ENCODE assay signal across 8 cellular contexts in the genomic region with DNA sequence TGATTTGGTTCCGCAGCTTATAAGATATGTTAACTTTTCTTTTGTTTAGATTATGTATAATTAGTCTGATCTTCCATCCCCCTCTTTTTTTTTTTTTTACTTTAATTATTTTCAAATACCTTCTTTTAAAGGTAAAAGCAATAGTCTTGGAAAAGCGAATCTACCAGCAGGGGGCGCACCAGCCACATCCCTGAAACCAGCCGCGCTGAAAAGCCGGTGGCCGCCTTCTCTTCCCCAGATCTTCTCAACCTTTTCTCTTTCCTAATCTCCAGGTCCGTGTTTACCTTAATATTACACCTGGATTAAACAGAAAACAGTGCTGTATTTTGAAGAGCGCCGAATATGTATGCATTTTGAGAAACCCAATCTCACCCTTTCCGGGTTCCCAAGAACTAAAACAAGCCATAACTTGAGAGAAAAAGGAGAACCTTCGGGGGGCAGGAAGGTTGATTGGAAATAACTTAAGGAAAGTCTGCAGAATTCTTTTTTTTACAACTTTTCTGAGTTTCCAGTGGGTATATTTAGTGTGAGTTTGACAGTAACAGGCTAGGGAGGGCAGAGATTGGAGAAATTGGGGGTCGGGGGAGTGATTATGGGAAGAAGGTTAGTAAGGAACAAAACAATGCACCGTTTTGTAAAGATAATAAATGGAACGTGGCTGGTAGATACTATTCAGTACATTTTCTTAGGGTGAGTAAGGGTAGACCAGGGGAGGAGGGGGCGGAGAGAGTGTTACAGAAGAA. TPM values are rescaled to one million over a fixed set of nuclear protein-coding genes. Genes with fewer than 3 reads are reported as not detected.
DNase-seq lines count a peak whose midpoint lies in the region; ATAC-seq, FAIRE-seq and TF ChIP-seq lines count a peak whose summit lies in the region.

No MANE protein-coding gene starts in this region.

- no peak overlapping the region for H3K27ac ChIP-seq in CD4-positive, CD25-positive, alpha-beta regulatory T cell (ENCODE audit: insufficient read depth, low read length, poor library complexity, severe bottlenecking)
- H3K27ac ChIP-seq in body of pancreas (no peak overlapping the region), kidney (ENCODE audit: low read depth in 2 of 2, low read length in 2 of 2) (no peak overlapping the region)

- peak; percentile 12 to 60 (median 36) for DNase-seq in CD4-positive, CD25-positive, alpha-beta regulatory T cell
- DNase-seq in NCI-H128 (lab: John Stamatoyannopoulos, UW; ENCODE audit: unreplicated experiment) (peak; percentile 34), T-cell (peak in 19 of 34 experiments; percentile 13 to 47 (median 31)), body of pancreas (peak; percentile 69 to 84 (median 76)), kidney (peak; percentile 79)
- peak; percentile 65 for DNase-seq in stimulated activated CD4-positive, alpha-beta T cell treated with anti-CD3 and anti-CD28 coated beads, Interleukin-4, amount 100 ng/mL, for 1 hour

- H3K9ac ChIP-seq in kidney (ENCODE audit: low read length in 2 of 2): no peak overlapping the region

- peaks cover 58% of the 10 kb centered on the region for H3K27me3 ChIP-seq in CD4-positive, CD25-positive, alpha-beta regulatory T cell (ENCODE audit: control insufficient read depth, insufficient read depth, low read length)
- peaks cover 0 to 57% of the 10 kb centered on the region in 2 donors for H3K27me3 ChIP-seq in body of pancreas

- H3K9me3 ChIP-seq in CD4-positive, CD25-positive, alpha-beta regulatory T cell (ENCODE audit: control insufficient read depth in 2 of 2, low read length in 2 of 2): peaks cover 4 to 9% of the 10 kb centered on the region in 2 experiments
- H3K9me3 ChIP-seq in body of pancreas: no peaks in the 10 kb centered on the region
- H3K9me3 ChIP-seq in kidney (ENCODE audit: control insufficient read depth in 1 of 2, low read length in 2 of 2): no peaks in the 10 kb centered on the region

- H3K4me1 ChIP-seq in CD4-positive, CD25-positive, alpha-beta regulatory T cell (ENCODE audit: control insufficient read depth, insufficient read depth, low read length, poor library complexity, severe bottlenecking): peaks cover 27% of the 10 kb centered on the region
- H3K4me1 ChIP-seq in body of pancreas: peaks cover 34% of the 10 kb centered on the region
- H3K4me1 ChIP-seq in kidney (ENCODE audit: control insufficient read depth in 1 of 2, insufficient read depth in 1 of 2, low read depth in 1 of 2, low read length in 2 of 2): peaks cover 0 to 7% of the 10 kb centered on the region in 2 donors

- H3K27ac Mint-ChIP-seq in CD4-positive, CD25-positive, alpha-beta regulatory T cell: peak overlapping the region in 1 of 3 donors; percentile 48
- peak overlapping the region in 1 of 2 donors; percentile 39 for H3K27ac Mint-ChIP-seq in T-cell

- FAIRE-seq in kidney (lab: Jason Lieb, UNC): no peak

- H3K9me3 Mint-ChIP-seq in CD4-positive, CD25-positive, alpha-beta regulatory T cell: peaks cover 0 to 14% (median 0%) of the 10 kb centered on the region in 7 donors
- H3K9me3 Mint-ChIP-seq in T-cell: peaks cover 0 to 3% (median 2%) of the 10 kb centered on the region in 3 donors

- no peak for TF ChIP-seq POLR2A in body of pancreas (IDR thresholded peaks at IDR 0.05)

- no peaks in the 10 kb centered on the region for H3K36me3 ChIP-seq in CD4-positive, CD25-positive, alpha-beta regulatory T cell (ENCODE audit: control insufficient read depth, insufficient read depth, low read length)
- H3K36me3 ChIP-seq in body of pancreas (replicated peaks in 1 of 2; ENCODE audit: insufficient read depth in 1 of 2, low read depth in 2 of 2) (no peaks in the 10 kb centered on the region), kidney (ENCODE audit: control insufficient read depth in 1 of 2, insufficient read depth in 2 of 2, low read length in 2 of 2) (no peaks in the 10 kb centered on the region)

- H3K4me3 Mint-ChIP-seq in CD4-positive, CD25-positive, alpha-beta regulatory T cell: peak overlapping the region; percentile 4 to 68 (median 46)
- H3K4me3 Mint-ChIP-seq in T-cell: no peak overlapping the region

- intact Hi-C loops in body of pancreas (cut with DNase I): loop anchor here (5.0 kb wide), 1 partner anchor 973 kb away; no protein-coding TSS in a partner anchor
- intact Hi-C loops in kidney (cut with DNase I): no loop called here

- TF ChIP-seq CTCF in body of pancreas (IDR thresholded peaks at IDR 0.05): peak; percentile 59 to 87 (median 81)
- TF ChIP-seq CTCF in kidney (IDR thresholded peaks at IDR 0.05; ENCODE audit: borderline replicate concordance, extremely low read depth, insufficient read depth): peak; percentile 76

- peaks cover 6 to 17% (median 11%) of the 10 kb centered on the region in 4 donors for H3K4me1 Mint-ChIP-seq in CD4-positive, CD25-positive, alpha-beta regulatory T cell
- H3K4me1 Mint-ChIP-seq in T-cell: peaks cover 8 to 9% (median 9%) of the 10 kb centered on the region in 3 donors

- WGBS in body of pancreas, 2 donors: 4 to 6% methylated on average over 16 of the region's 16 CpGs

- POLR2A ChIA-PET in T-cell (lab: Charles Lee): no interaction called here

- H3K36me3 Mint-ChIP-seq in CD4-positive, CD25-positive, alpha-beta regulatory T cell: no peaks in the 10 kb centered on the region
- H3K36me3 Mint-ChIP-seq in T-cell: no peaks in the 10 kb centered on the region

- ATAC-seq in CD4-positive, CD25-positive, alpha-beta regulatory T cell (ENCODE audit: low read depth in 2 of 2): no peak
- ATAC-seq in GM21576 (IDR thresholded peaks at IDR 0.05; ENCODE audit: unreplicated experiment) (peak; percentile 42), T-cell (replicated peaks in 1 of 4) (no peak), body of pancreas (peak; percentile 39), HG03439 (IDR thresholded peaks at IDR 0.05; ENCODE audit: unreplicated experiment) (no peak)

- peak overlapping the region; percentile 10 for H3K4me3 ChIP-seq in CD4-positive, CD25-positive, alpha-beta regulatory T cell (ENCODE audit: low read depth, low read length)
- H3K4me3 ChIP-seq in body of pancreas (no peak overlapping the region), kidney (ENCODE audit: low read length in 2 of 2) (no peak overlapping the region)

- CTCF ChIA-PET in T-cell (lab: Charles Lee): interaction anchor here (0.7 to 1.8 kb wide), 6 partner anchors 9 to 974 kb away, joined by 3 to 11 read pairs (median 5); no protein-coding TSS in a partner anchor

- peaks cover 61% of the 10 kb centered on the region for H3K27me3 Mint-ChIP-seq in CD4-positive, CD25-positive, alpha-beta regulatory T cell
- H3K27me3 Mint-ChIP-seq in T-cell: peaks cover 47 to 68% of the 10 kb centered on the region in 2 donors

RNA-seq across cellular contexts. Expression of a gene that starts 2.0 kb away (rescaled TPM):
- total RNA-seq in CD4-positive, CD25-positive, alpha-beta regulatory T cell: not detected
- polyA plus RNA-seq in CD4-positive, CD25-positive, alpha-beta regulatory T cell: not detected
- total RNA-seq in T-cell: under 1 TPM in 3 of 5 donors, not detected in 2; 0.18 to 0.28 (median 0.26) TPM
- 1 to 10 TPM in 1 of 2 donors, under 1 TPM in 1; 0.33 to 1.3 TPM for total RNA-seq in body of pancreas
- total RNA-seq in kidney: 0.13 TPM
- not detected for polyA plus RNA-seq in kidney (ENCODE audit: insufficient read depth, low read depth, low replicate concordance)

Comparison
In these comparisons a context has a peak if more than half of its experiments do, and no peak if none do; other contexts are left out.
1. ATAC-seq: peak in GM21576 (single experiment) and body of pancreas (single experiment); none in CD4-positive, CD25-positive, alpha-beta regulatory T cell (0 of 2), T-cell (0 of 4) and HG03439 (single experiment).
2. H3K4me3 Mint-ChIP-seq: peak in CD4-positive, CD25-positive, alpha-beta regulatory T cell (4 of 4); none in T-cell (0 of 3).
3. Peak in every context shown above with its lines, with median percentiles within 50 percentile points of each other: DNase-seq.